Comparison of ENCODE assay signal across 13 cellular contexts in genomic region chr4:7715251-7716014, GRCh38.
DNase-seq lines count a peak whose midpoint lies in the region; ATAC-seq and TF ChIP-seq lines count a peak whose summit lies in the region.
"Had no signal": no experiment of that assay in that cellular context is flagged by ENCODE, and none has a peak within 500 bp of the region (broad histone marks: within the 10 kb centered on the region; RNA-seq: fewer than 3 reads in every experiment).

No MANE protein-coding gene starts in this region.

- H3K27me3 ChIP-seq in right cardiac atrium (ENCODE audit: control insufficient read depth, insufficient read depth) (no peaks in the 10 kb centered on the region), OCI-LY3 (ENCODE audit: low read depth, low read length) (peaks cover 8% of the 10 kb centered on the region; the same call in 1 of the 2 replicates)
- H3K27me3 ChIP-seq: BE2C had no signal

- no peak overlapping the region for H3K4me3 Mint-ChIP-seq in progenitor cell of endocrine pancreas (ENCODE audit: low read depth)
- H3K4me3 Mint-ChIP-seq: CD14-positive monocyte; CD4-positive, alpha-beta memory T cell had no signal

- no peak overlapping the region for H2AFZ ChIP-seq in OCI-LY3 (ENCODE audit: low read depth, low read length)
- H2AFZ ChIP-seq: GM23248 had no signal

- no peaks in the 10 kb centered on the region for H3K4me1 Mint-ChIP-seq in progenitor cell of endocrine pancreas (ENCODE audit: low read depth)

- H3K4me1 ChIP-seq in right cardiac atrium (ENCODE audit: control insufficient read depth, insufficient read depth, low read length) (no peaks in the 10 kb centered on the region), OCI-LY3 (ENCODE audit: low read length) (peaks cover 25% of the 10 kb centered on the region)
- H3K4me1 ChIP-seq: BE2C, HAP-1 had no signal

- no peak overlapping the region for H3K27ac ChIP-seq in right cardiac atrium (ENCODE audit: low read length)
- H3K27ac ChIP-seq in OCI-LY3 (ENCODE audit: low read length) = peak overlapping the region; percentile 32; the same call in 1 of the 2 replicates
- H3K27ac ChIP-seq: GM23248 had no signal

- no peaks in the 10 kb centered on the region; the same call in 1 of the 2 replicates for H4K20me1 ChIP-seq in OCI-LY3 (ENCODE audit: insufficient read depth, low read length)

- WGBS in right cardiac atrium = 85% methylated on average over 12 of the region's 12 CpGs

- no peaks in the 10 kb centered on the region for H3K9me3 Mint-ChIP-seq in progenitor cell of endocrine pancreas (ENCODE audit: low read depth)

- intact Hi-C loops in right cardiac atrium (cut with DNase I) (loop anchor here (5.0 to 10.0 kb wide), 3 partner anchors 253 to 523 kb away; partner anchors contain the start of gene SORCS2 (in 3 of the 4)), Right ventricle myocardium superior (cut with DNase I) (loop anchor here (5.0 kb wide), 1 partner anchor 523 kb away; the partner anchor contains the start of gene SORCS2)

- ATAC-seq in right cardiac atrium (no peak), Right ventricle myocardium superior (ENCODE audit: poor library complexity) (no peak), HG03108 (IDR thresholded peaks at IDR 0.05; ENCODE audit: unreplicated experiment) (no peak)

- DNase-seq in right cardiac atrium = peak in 2 of 3 donors; percentile 27 to 32
- DNase-seq in Right ventricle myocardium superior = no peak
- no peak for DNase-seq in progenitor cell of endocrine pancreas (ENCODE audit: low spot score, unreplicated experiment)
- DNase-seq in NCI-H774 (lab: John Stamatoyannopoulos, UW) = no peak
- DNase-seq: ACHN; BE2C; CD4-positive, alpha-beta memory T cell; DMS79 treated with DMSO at 0.1 percent for 48 hours; GM23248 had no signal

- no peak for TF ChIP-seq CTCF in OCI-LY3 (IDR thresholded peaks at IDR 0.05; ENCODE audit: low read depth, low read length)
- TF ChIP-seq CTCF in progenitor cell of endocrine pancreas (IDR thresholded peaks at IDR 0.05; ENCODE audit: unreplicated experiment) = no peak

- no peak overlapping the region; the same call in 1 of the 2 replicates for H3K9ac ChIP-seq in OCI-LY3 (ENCODE audit: low read length)
- H3K9ac ChIP-seq: GM23248 had no signal

- H3K27me3 Mint-ChIP-seq in progenitor cell of endocrine pancreas = peaks cover 50% of the 10 kb centered on the region

- H3K27ac Mint-ChIP-seq in progenitor cell of endocrine pancreas = peak overlapping the region; percentile 15
- H3K27ac Mint-ChIP-seq: CD14-positive monocyte had no signal

- no peaks in the 10 kb centered on the region for H3K79me2 ChIP-seq in OCI-LY3 (ENCODE audit: low read length)

- no peaks in the 10 kb centered on the region for H3K36me3 ChIP-seq in OCI-LY3 (replicated peaks; ENCODE audit: low read depth, low read length)
- H3K36me3 ChIP-seq: BE2C, HAP-1 had no signal

- no peaks in the 10 kb centered on the region for H3K9me3 ChIP-seq in right cardiac atrium (ENCODE audit: control insufficient read depth, low read length)
- H3K9me3 ChIP-seq in OCI-LY3 (ENCODE audit: insufficient read depth, low read length) = no peaks in the 10 kb centered on the region
- H3K9me3 ChIP-seq: BE2C, HAP-1 had no signal

- H3K36me3 Mint-ChIP-seq in progenitor cell of endocrine pancreas (ENCODE audit: insufficient read depth) = no peaks in the 10 kb centered on the region
- H3K36me3 Mint-ChIP-seq: CD14-positive monocyte; CD4-positive, alpha-beta memory T cell had no signal

- H3K4me2 ChIP-seq in OCI-LY3 (ENCODE audit: low read length) = peak overlapping the region; percentile 66

- no peak overlapping the region for H3K4me3 ChIP-seq in right cardiac atrium (ENCODE audit: low read length)
- H3K4me3 ChIP-seq in OCI-LY3 (ENCODE audit: low read length) = peak overlapping the region; percentile 20; the same call in 1 of the 2 replicates
- H3K4me3 ChIP-seq: GM23248, HAP-1 had no signal

Comparison
In these comparisons a context has a peak if more than half of its experiments do, and no peak if none do; other contexts are left out.
1. DNase-seq: peak in right cardiac atrium (2 of 3); none in Right ventricle myocardium superior (single experiment), progenitor cell of endocrine pancreas (single experiment) and NCI-H774 (single experiment).